1 cellular context compared by ENCODE assay signal in the genomic region with DNA sequence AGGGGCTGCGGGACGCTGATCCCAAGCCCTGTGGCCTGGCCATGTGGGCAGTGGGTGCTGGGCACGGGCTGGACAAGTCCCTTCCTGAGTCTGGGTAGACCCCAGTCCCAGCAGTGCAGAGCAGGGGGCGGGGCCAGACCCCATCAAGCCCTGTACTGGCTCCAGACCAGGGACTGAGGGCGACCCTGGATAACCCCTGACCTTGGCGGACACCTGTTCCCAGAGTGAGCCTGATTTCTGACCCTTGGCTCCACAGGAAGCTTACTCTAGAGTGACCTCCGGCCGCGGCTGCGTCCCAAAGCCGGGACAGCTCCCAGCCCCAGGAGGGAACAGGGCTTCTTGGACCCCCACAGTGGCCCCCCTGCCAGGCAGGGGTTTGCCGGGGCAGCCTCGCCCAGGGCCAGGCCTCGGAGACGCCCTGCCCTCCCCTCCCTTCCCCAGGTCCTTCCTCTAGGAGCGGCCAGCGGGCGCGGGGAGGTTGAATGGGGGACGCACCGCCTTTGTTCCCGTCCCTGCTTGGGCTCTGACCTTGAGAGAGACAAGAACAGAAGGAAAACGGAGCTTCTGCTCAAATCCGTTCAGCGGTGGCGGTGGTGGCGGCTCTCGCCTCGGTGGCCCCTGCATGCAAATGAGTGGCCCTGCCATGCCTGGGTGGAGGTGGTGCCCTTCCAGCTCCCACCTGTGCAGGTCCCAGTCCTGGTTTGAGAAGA.
TF ChIP-seq lines count a peak whose summit lies in the region.

No MANE protein-coding gene starts in this region.

TF ChIP-seq in HepG2, 621 proteins besides CTCF, POLR2A, EP300 and RAD21 (continued from another document and continues in another):
- TF ChIP-seq, protein P1, sequence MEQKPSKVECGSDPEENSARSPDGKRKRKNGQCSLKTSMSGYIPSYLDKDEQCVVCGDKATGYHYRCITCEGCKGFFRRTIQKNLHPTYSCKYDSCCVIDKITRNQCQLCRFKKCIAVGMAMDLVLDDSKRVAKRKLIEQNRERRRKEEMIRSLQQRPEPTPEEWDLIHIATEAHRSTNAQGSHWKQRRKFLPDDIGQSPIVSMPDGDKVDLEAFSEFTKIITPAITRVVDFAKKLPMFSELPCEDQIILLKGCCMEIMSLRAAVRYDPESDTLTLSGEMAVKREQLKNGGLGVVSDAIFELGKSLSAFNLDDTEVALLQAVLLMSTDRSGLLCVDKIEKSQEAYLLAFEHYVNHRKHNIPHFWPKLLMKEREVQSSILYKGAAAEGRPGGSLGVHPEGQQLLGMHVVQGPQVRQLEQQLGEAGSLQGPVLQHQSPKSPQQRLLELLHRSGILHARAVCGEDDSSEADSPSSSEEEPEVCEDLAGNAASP (CRISPR knock-in tag; IDR thresholded peaks at IDR 0.05; ENCODE audit: borderline replicate concordance), result peak; percentile 99
- TF ChIP-seq ELF4 (CRISPR knock-in tag; IDR thresholded peaks at IDR 0.05; ENCODE audit: borderline replicate concordance) (no peak), CBX5 (CRISPR knock-in tag; IDR thresholded peaks at IDR 0.05; ENCODE audit: borderline replicate concordance) (no peak), ZBTB7B (CRISPR knock-in tag; IDR thresholded peaks at IDR 0.05) (peak; percentile 97), ETV5 (CRISPR knock-in tag; IDR thresholded peaks at IDR 0.05; ENCODE audit: borderline replicate concordance) (peak; percentile 84; the same call in 1 of the 2 replicates), GZF1 (CRISPR knock-in tag; IDR thresholded peaks at IDR 0.05) (0 out of 2 replicates have a peak, but pooled peaks have one; percentile 45), SOX13 (IDR thresholded peaks at IDR 0.05) (no peak), SOX13 (CRISPR knock-in tag; conservative IDR thresholded peaks at IDR 0.05 in 1 of 2, IDR thresholded peaks at IDR 0.05 in 1 of 2) (0 out of 4 replicates have a peak, but pooled peaks have one; percentile 25 to 43), MTF1 (CRISPR knock-in tag; IDR thresholded peaks at IDR 0.05) (no peak), STAT5B (CRISPR knock-in tag; IDR thresholded peaks at IDR 0.05) (no peak), ZNF761 (CRISPR knock-in tag; conservative IDR thresholded peaks at IDR 0.05) (no peak), YY1 (IDR thresholded peaks at IDR 0.05; ENCODE audit: insufficient read depth, insufficient replicate concordance, low read depth, low read length) (peak; percentile 38), ZNF772 (CRISPR knock-in tag; IDR thresholded peaks at IDR 0.05) (peak; percentile 76; the same call in 1 of the 2 replicates), KAT8 (CRISPR knock-in tag; IDR thresholded peaks at IDR 0.05) (peak; percentile 28; the same call in 1 of the 2 replicates), NR2C2 (CRISPR knock-in tag; IDR thresholded peaks at IDR 0.05; ENCODE audit: borderline replicate concordance) (peak; percentile 88), TOPORS (CRISPR knock-in tag; IDR thresholded peaks at IDR 0.05) (no peak), KDM5A (IDR thresholded peaks at IDR 0.05; ENCODE audit: borderline replicate concordance, low read length) (no peak), TAF15 (IDR thresholded peaks at IDR 0.05; ENCODE audit: low read depth, low read length, poor library complexity, severe bottlenecking) (no peak), FOSL2 (CRISPR knock-in tag; IDR thresholded peaks at IDR 0.05) (peak; percentile 31; the same call in 1 of the 2 replicates), DPF2 (CRISPR knock-in tag; IDR thresholded peaks at IDR 0.05; ENCODE audit: borderline replicate concordance, low read depth) (no peak), MED1 (CRISPR knock-in tag; IDR thresholded peaks at IDR 0.05) (peak; percentile 79), NR2F6 (IDR thresholded peaks at IDR 0.05) (peak; percentile 95), NR2F6 (CRISPR knock-in tag; IDR thresholded peaks at IDR 0.05) (peak; percentile 97), THAP11 (CRISPR knock-in tag; IDR thresholded peaks at IDR 0.05) (no peak; the same call in 1 of the 2 replicates), YEATS4 (CRISPR knock-in tag; IDR thresholded peaks at IDR 0.05; ENCODE audit: borderline replicate concordance) (0 out of 2 replicates have a peak, but pooled peaks have one; percentile 51), POLR2AphosphoS5 (IDR thresholded peaks at IDR 0.05; ENCODE audit: low read depth, low read length) (0 out of 2 replicates have a peak, but pooled peaks have one; percentile 26), PHF21A (CRISPR knock-in tag; IDR thresholded peaks at IDR 0.05) (peak; percentile 91), ZNF616 (CRISPR knock-in tag; IDR thresholded peaks at IDR 0.05; ENCODE audit: low read depth) (no peak), U2AF1 (optimal IDR thresholded peaks at IDR 0.05; ENCODE audit: low read depth, low read length) (no peak), ZNF615 (CRISPR knock-in tag; IDR thresholded peaks at IDR 0.05; ENCODE audit: borderline replicate concordance) (no peak), ZNF556 (CRISPR knock-in tag; IDR thresholded peaks at IDR 0.05; ENCODE audit: borderline replicate concordance) (no peak; the same call in 1 of the 2 replicates), ZNF253 (CRISPR knock-in tag; IDR thresholded peaks at IDR 0.05; ENCODE audit: borderline replicate concordance) (0 out of 2 replicates have a peak, but pooled peaks have one; percentile 53)
- TF ChIP-seq, protein P2, sequence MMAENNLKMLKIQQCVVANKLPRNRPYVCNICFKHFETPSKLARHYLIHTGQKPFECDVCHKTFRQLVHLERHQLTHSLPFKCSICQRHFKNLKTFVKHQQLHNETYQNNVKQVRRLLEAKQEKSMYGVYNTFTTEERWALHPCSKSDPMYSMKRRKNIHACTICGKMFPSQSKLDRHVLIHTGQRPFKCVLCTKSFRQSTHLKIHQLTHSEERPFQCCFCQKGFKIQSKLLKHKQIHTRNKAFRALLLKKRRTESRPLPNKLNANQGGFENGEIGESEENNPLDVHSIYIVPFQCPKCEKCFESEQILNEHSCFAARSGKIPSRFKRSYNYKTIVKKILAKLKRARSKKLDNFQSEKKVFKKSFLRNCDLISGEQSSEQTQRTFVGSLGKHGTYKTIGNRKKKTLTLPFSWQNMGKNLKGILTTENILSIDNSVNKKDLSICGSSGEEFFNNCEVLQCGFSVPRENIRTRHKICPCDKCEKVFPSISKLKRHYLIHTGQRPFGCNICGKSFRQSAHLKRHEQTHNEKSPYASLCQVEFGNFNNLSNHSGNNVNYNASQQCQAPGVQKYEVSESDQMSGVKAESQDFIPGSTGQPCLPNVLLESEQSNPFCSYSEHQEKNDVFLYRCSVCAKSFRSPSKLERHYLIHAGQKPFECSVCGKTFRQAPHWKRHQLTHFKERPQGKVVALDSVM (CRISPR knock-in tag; IDR thresholded peaks at IDR 0.05), result peak; percentile 42; the same call in 1 of the 2 replicates
- TF ChIP-seq, protein P3, sequence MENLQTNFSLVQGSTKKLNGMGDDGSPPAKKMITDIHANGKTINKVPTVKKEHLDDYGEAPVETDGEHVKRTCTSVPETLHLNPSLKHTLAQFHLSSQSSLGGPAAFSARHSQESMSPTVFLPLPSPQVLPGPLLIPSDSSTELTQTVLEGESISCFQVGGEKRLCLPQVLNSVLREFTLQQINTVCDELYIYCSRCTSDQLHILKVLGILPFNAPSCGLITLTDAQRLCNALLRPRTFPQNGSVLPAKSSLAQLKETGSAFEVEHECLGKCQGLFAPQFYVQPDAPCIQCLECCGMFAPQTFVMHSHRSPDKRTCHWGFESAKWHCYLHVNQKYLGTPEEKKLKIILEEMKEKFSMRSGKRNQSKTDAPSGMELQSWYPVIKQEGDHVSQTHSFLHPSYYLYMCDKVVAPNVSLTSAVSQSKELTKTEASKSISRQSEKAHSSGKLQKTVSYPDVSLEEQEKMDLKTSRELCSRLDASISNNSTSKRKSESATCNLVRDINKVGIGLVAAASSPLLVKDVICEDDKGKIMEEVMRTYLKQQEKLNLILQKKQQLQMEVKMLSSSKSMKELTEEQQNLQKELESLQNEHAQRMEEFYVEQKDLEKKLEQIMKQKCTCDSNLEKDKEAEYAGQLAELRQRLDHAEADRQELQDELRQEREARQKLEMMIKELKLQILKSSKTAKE (CRISPR knock-in tag; IDR thresholded peaks at IDR 0.05; ENCODE audit: borderline replicate concordance), result peak; percentile 93
- TF ChIP-seq, protein P4, sequence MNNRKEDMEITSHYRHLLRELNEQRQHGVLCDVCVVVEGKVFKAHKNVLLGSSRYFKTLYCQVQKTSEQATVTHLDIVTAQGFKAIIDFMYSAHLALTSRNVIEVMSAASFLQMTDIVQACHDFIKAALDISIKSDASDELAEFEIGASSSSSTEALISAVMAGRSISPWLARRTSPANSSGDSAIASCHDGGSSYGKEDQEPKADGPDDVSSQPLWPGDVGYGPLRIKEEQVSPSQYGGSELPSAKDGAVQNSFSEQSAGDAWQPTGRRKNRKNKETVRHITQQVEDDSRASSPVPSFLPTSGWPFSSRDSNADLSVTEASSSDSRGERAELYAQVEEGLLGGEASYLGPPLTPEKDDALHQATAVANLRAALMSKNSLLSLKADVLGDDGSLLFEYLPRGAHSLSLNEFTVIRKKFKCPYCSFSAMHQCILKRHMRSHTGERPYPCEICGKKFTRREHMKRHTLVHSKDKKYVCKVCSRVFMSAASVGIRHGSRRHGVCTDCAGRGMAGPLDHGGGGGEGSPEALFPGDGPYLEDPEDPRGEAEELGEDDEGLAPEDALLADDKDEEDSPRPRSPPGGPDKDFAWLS (CRISPR knock-in tag; IDR thresholded peaks at IDR 0.05; ENCODE audit: borderline replicate concordance), result no peak
- TF ChIP-seq, protein P5, sequence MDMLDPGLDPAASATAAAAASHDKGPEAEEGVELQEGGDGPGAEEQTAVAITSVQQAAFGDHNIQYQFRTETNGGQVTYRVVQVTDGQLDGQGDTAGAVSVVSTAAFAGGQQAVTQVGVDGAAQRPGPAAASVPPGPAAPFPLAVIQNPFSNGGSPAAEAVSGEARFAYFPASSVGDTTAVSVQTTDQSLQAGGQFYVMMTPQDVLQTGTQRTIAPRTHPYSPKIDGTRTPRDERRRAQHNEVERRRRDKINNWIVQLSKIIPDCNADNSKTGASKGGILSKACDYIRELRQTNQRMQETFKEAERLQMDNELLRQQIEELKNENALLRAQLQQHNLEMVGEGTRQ (IDR thresholded peaks at IDR 0.05; ENCODE audit: low read depth, low read length), result no peak
- TF ChIP-seq, protein P5 (CRISPR knock-in tag; IDR thresholded peaks at IDR 0.05; ENCODE audit: borderline replicate concordance), result no peak
- TF ChIP-seq, protein P6, sequence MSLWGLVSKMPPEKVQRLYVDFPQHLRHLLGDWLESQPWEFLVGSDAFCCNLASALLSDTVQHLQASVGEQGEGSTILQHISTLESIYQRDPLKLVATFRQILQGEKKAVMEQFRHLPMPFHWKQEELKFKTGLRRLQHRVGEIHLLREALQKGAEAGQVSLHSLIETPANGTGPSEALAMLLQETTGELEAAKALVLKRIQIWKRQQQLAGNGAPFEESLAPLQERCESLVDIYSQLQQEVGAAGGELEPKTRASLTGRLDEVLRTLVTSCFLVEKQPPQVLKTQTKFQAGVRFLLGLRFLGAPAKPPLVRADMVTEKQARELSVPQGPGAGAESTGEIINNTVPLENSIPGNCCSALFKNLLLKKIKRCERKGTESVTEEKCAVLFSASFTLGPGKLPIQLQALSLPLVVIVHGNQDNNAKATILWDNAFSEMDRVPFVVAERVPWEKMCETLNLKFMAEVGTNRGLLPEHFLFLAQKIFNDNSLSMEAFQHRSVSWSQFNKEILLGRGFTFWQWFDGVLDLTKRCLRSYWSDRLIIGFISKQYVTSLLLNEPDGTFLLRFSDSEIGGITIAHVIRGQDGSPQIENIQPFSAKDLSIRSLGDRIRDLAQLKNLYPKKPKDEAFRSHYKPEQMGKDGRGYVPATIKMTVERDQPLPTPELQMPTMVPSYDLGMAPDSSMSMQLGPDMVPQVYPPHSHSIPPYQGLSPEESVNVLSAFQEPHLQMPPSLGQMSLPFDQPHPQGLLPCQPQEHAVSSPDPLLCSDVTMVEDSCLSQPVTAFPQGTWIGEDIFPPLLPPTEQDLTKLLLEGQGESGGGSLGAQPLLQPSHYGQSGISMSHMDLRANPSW (CRISPR knock-in tag; IDR thresholded peaks at IDR 0.05; ENCODE audit: borderline replicate concordance), result peak; percentile 70; the same call in 1 of the 2 replicates
- TF ChIP-seq, protein P7, sequence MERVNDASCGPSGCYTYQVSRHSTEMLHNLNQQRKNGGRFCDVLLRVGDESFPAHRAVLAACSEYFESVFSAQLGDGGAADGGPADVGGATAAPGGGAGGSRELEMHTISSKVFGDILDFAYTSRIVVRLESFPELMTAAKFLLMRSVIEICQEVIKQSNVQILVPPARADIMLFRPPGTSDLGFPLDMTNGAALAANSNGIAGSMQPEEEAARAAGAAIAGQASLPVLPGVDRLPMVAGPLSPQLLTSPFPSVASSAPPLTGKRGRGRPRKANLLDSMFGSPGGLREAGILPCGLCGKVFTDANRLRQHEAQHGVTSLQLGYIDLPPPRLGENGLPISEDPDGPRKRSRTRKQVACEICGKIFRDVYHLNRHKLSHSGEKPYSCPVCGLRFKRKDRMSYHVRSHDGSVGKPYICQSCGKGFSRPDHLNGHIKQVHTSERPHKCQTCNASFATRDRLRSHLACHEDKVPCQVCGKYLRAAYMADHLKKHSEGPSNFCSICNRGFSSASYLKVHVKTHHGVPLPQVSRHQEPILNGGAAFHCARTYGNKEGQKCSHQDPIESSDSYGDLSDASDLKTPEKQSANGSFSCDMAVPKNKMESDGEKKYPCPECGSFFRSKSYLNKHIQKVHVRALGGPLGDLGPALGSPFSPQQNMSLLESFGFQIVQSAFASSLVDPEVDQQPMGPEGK (CRISPR knock-in tag; IDR thresholded peaks at IDR 0.05), result peak; percentile 88
- TF ChIP-seq, protein P8, sequence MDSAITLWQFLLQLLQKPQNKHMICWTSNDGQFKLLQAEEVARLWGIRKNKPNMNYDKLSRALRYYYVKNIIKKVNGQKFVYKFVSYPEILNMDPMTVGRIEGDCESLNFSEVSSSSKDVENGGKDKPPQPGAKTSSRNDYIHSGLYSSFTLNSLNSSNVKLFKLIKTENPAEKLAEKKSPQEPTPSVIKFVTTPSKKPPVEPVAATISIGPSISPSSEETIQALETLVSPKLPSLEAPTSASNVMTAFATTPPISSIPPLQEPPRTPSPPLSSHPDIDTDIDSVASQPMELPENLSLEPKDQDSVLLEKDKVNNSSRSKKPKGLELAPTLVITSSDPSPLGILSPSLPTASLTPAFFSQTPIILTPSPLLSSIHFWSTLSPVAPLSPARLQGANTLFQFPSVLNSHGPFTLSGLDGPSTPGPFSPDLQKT (CRISPR knock-in tag; IDR thresholded peaks at IDR 0.05; ENCODE audit: borderline replicate concordance), result no peak
- TF ChIP-seq, protein P9, sequence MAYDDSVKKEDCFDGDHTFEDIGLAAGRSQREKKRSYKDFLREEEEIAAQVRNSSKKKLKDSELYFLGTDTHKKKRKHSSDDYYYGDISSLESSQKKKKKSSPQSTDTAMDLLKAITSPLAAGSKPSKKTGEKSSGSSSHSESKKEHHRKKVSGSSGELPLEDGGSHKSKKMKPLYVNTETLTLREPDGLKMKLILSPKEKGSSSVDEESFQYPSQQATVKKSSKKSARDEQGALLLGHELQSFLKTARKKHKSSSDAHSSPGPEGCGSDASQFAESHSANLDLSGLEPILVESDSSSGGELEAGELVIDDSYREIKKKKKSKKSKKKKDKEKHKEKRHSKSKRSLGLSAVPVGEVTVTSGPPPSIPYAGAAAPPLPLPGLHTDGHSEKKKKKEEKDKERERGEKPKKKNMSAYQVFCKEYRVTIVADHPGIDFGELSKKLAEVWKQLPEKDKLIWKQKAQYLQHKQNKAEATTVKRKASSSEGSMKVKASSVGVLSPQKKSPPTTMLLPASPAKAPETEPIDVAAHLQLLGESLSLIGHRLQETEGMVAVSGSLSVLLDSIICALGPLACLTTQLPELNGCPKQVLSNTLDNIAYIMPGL (CRISPR knock-in tag; IDR thresholded peaks at IDR 0.05; ENCODE audit: borderline replicate concordance in 1 of 2, low read depth in 1 of 2), result peak in 1 of 2 experiments; percentile 55; a peak in 2 of 4 replicates
